ENCODE assay signal across 26 cellular contexts in genomic region chr2:69932596-69932922, GRCh38. TPM values are rescaled to one million over a fixed set of nuclear protein-coding genes. Genes with fewer than 3 reads are reported as not detected.
A peak's percentile ranks its signal among the peaks of the same experiment; 100 is the strongest.
DNase-seq lines count a peak whose midpoint lies in the region; ATAC-seq and TF ChIP-seq lines count a peak whose summit lies in the region.
"Had no signal": no experiment of that assay in that cellular context is flagged by ENCODE, and none has a peak within 500 bp of the region (broad histone marks: within the 10 kb centered on the region; RNA-seq: fewer than 3 reads in every experiment).

No MANE protein-coding gene starts in this region.

- peaks cover 4% of the 10 kb centered on the region for H3K79me1 ChIP-seq in mesenchymal stem cell (replicated peaks; ENCODE audit: low read length, poor library complexity, severe bottlenecking)

- H3K27me3 ChIP-seq in ascending aorta (no peaks in the 10 kb centered on the region), mesenchymal stem cell (ENCODE audit: control insufficient read depth in 1 of 2, insufficient read depth in 1 of 2, low read length in 2 of 2) (no peaks in the 10 kb centered on the region), foreskin keratinocyte (no peaks in the 10 kb centered on the region)
- H3K27me3 ChIP-seq: left lung, ovary, transverse colon had no signal

- no peak for DNase-seq in activated CD4-positive, alpha-beta T cell treated with anti-CD3 and anti-CD28 coated beads, Interleukin-2, amount 10 ng/mL, durations not matched to agents 24 days and 14 days
- no peak for DNase-seq in activated CD4-positive, alpha-beta T cell treated with anti-CD3 and anti-CD28 coated beads, Interleukin-2, amount 50 U/mL, for 48 hours
- DNase-seq in ascending aorta (ENCODE audit: low spot score in 2 of 2) (no peak), mesenchymal stem cell (no peak), cerebellar nuclear complex (lab: John Stamatoyannopoulos, UW) (no peak), foreskin keratinocyte (no peak)
- DNase-seq: 8988T; activated naive CD8-positive, alpha-beta T cell treated with anti-CD3 and anti-CD28 coated beads, Interleukin-2, amount 10 ng/mL, durations not matched to agents 7 days and 5 days; effector CD8-positive, alpha-beta T cell; foreskin melanocyte; GDM1; immature natural killer cell; left lung; naive thymus-derived CD4-positive, alpha-beta T cell; NCI-H1436; NCI-H524; ovary; retina; SHP77 treated with DMSO at 0.1 percent for 48 hours; stimulated activated CD4-positive, alpha-beta T cell treated with anti-CD3 and anti-CD28 coated beads, Interleukin-4, amount 100 ng/mL, for 1 hour; stimulated activated naive CD4-positive, alpha-beta T cell treated with Interleukin-2 at 50 U/mL for 16 hours; transverse colon had no signal

- H2BK12ac ChIP-seq in mesenchymal stem cell (ENCODE audit: low read length in 2 of 2): no peak overlapping the region

- H3K4ac ChIP-seq in mesenchymal stem cell (ENCODE audit: low read depth in 1 of 2, low read length in 2 of 2): no peak overlapping the region

- no peak overlapping the region for H3K4me2 ChIP-seq in mesenchymal stem cell (ENCODE audit: low read length, poor library complexity, severe bottlenecking)

- peaks cover 4 to 33% of the 10 kb centered on the region in 2 donors for H3K4me1 ChIP-seq in ascending aorta
- peaks cover 1% of the 10 kb centered on the region for H3K4me1 ChIP-seq in mesenchymal stem cell (ENCODE audit: control insufficient read depth, insufficient read depth, low read depth, low read length)
- H3K4me1 ChIP-seq in foreskin keratinocyte: peaks cover 19% of the 10 kb centered on the region

- H4K91ac ChIP-seq in mesenchymal stem cell (ENCODE audit: low read length): no peak overlapping the region

- no peak overlapping the region for H2BK120ac ChIP-seq in mesenchymal stem cell (ENCODE audit: low read depth, low read length)

- no peak overlapping the region for H3K18ac ChIP-seq in mesenchymal stem cell (ENCODE audit: low read depth in 1 of 2, low read length in 2 of 2)

- H3K27me3 Mint-ChIP-seq in activated CD4-positive, alpha-beta T cell treated with anti-CD3 and anti-CD28 coated beads, Interleukin-2, amount 10 ng/mL, durations not matched to agents 24 days and 14 days: no peaks in the 10 kb centered on the region
- H3K27me3 Mint-ChIP-seq: activated naive CD8-positive, alpha-beta T cell treated with anti-CD3 and anti-CD28 coated beads, Interleukin-2, amount 10 ng/mL, durations not matched to agents 7 days and 5 days; central memory CD8-positive, alpha-beta T cell; naive thymus-derived CD4-positive, alpha-beta T cell had no signal

- no peak overlapping the region for H3K14ac ChIP-seq in mesenchymal stem cell (ENCODE audit: low read length in 2 of 2)

- WGBS in mesenchymal stem cell: 100% methylated on average over 1 of the region's 1 CpG

- H4K8ac ChIP-seq in mesenchymal stem cell (ENCODE audit: low read length): no peak overlapping the region

- H3K27ac ChIP-seq in ascending aorta (peak overlapping the region; percentile 72 to 76), mesenchymal stem cell (ENCODE audit: low read length, poor library complexity, severe bottlenecking) (no peak overlapping the region), temporal lobe (ENCODE audit: low read depth, low read length) (peak overlapping the region; percentile 34), foreskin keratinocyte (no peak overlapping the region)
- H3K27ac ChIP-seq: ovary had no signal

- H2BK15ac ChIP-seq in mesenchymal stem cell (ENCODE audit: low read depth, poor library complexity, severe bottlenecking): no peak overlapping the region

- no peak overlapping the region for H3K4me3 ChIP-seq in ascending aorta
- no peak overlapping the region for H3K4me3 ChIP-seq in mesenchymal stem cell (ENCODE audit: insufficient read depth in 1 of 2, low read depth in 1 of 2, low read length in 2 of 2)
- H3K4me3 ChIP-seq: left lung, ovary, transverse colon had no signal

- ATAC-seq in foreskin keratinocyte (no peak), GM19351 (IDR thresholded peaks at IDR 0.05; ENCODE audit: unreplicated experiment) (no peak)
- ATAC-seq: naive thymus-derived CD4-positive, alpha-beta T cell had no signal

- H2AK5ac ChIP-seq in mesenchymal stem cell (ENCODE audit: low read length, severe bottlenecking): no peak overlapping the region

- peaks cover 28% of the 10 kb centered on the region for H3K4me1 Mint-ChIP-seq in activated CD4-positive, alpha-beta T cell treated with anti-CD3 and anti-CD28 coated beads, Interleukin-2, amount 10 ng/mL, durations not matched to agents 24 days and 14 days

- intact Hi-C loops in activated CD4-positive, alpha-beta T cell treated with anti-CD3 and anti-CD28 coated beads, Interleukin-2, amount 10 ng/mL, durations not matched to agents 24 days and 14 days (cut with micrococcal nuclease): loop anchor here (2.0 kb wide), 1 partner anchor 18 kb away; the partner anchor contains the start of gene MXD1
- intact Hi-C loops in ascending aorta (cut with DNase I): no loop called here

- peak overlapping the region; percentile 8 for H3K9ac ChIP-seq in mesenchymal stem cell (ENCODE audit: low read length)

- H3K23ac ChIP-seq in mesenchymal stem cell (ENCODE audit: low read length in 2 of 2): no peak overlapping the region

- no peaks in the 10 kb centered on the region for H3K9me3 Mint-ChIP-seq in activated CD4-positive, alpha-beta T cell treated with anti-CD3 and anti-CD28 coated beads, Interleukin-2, amount 10 ng/mL, durations not matched to agents 24 days and 14 days
- H3K9me3 Mint-ChIP-seq: activated naive CD8-positive, alpha-beta T cell treated with anti-CD3 and anti-CD28 coated beads, Interleukin-2, amount 10 ng/mL, durations not matched to agents 7 days and 5 days; central memory CD8-positive, alpha-beta T cell; immature natural killer cell; mesothelial cell of epicardium; naive thymus-derived CD4-positive, alpha-beta T cell had no signal

- H3K36me3 Mint-ChIP-seq in activated CD4-positive, alpha-beta T cell treated with anti-CD3 and anti-CD28 coated beads, Interleukin-2, amount 10 ng/mL, durations not matched to agents 24 days and 14 days (ENCODE audit: low read depth): peaks cover 51% of the 10 kb centered on the region

- no peak overlapping the region for H3K4me3 Mint-ChIP-seq in activated CD4-positive, alpha-beta T cell treated with anti-CD3 and anti-CD28 coated beads, Interleukin-2, amount 10 ng/mL, durations not matched to agents 24 days and 14 days
- H3K4me3 Mint-ChIP-seq: activated naive CD8-positive, alpha-beta T cell treated with anti-CD3 and anti-CD28 coated beads, Interleukin-2, amount 10 ng/mL, durations not matched to agents 7 days and 5 days; mesothelial cell of epicardium had no signal

- H2BK5ac ChIP-seq in mesenchymal stem cell (ENCODE audit: low read depth, low read length, poor library complexity, severe bottlenecking): no peak overlapping the region

- H3K9me3 ChIP-seq in ascending aorta (no peaks in the 10 kb centered on the region), mesenchymal stem cell (ENCODE audit: control insufficient read depth, low read length) (no peaks in the 10 kb centered on the region)
- H3K9me3 ChIP-seq: left lung, ovary, transverse colon had no signal

- H2AFZ ChIP-seq in mesenchymal stem cell (ENCODE audit: low read depth, low read length): no peak overlapping the region

- TF ChIP-seq CTCF in ascending aorta (IDR thresholded peaks at IDR 0.05): no peak
- TF ChIP-seq CTCF in foreskin keratinocyte (conservative IDR thresholded peaks at IDR 0.05): no peak

- peak overlapping the region; percentile 82 for H3K27ac Mint-ChIP-seq in activated CD4-positive, alpha-beta T cell treated with anti-CD3 and anti-CD28 coated beads, Interleukin-2, amount 10 ng/mL, durations not matched to agents 24 days and 14 days

- H3K36me3 ChIP-seq in ascending aorta (peaks cover 24 to 29% of the 10 kb centered on the region in 2 donors), mesenchymal stem cell (ENCODE audit: control insufficient read depth in 1 of 2, insufficient read depth in 2 of 2, low read depth in 1 of 2, low read length in 2 of 2) (peaks cover 16 to 41% of the 10 kb centered on the region in 2 experiments)
- H3K36me3 ChIP-seq: ovary had no signal

RNA-seq across cellular contexts. Expression of gene MXD1, which starts 17.6 kb away (rescaled TPM):
- total RNA-seq in activated CD4-positive, alpha-beta T cell treated with anti-CD3 and anti-CD28 coated beads, Interleukin-2, amount 10 ng/mL, durations not matched to agents 24 days and 14 days: 11.7 and 12.6 TPM in 2 replicates
- total RNA-seq in ascending aorta (4.6 TPM), temporal lobe (10.6 TPM), foreskin keratinocyte (3.6 and 3.7 TPM in 2 replicates)
- 10.3 TPM for polyA plus RNA-seq in mesenchymal stem cell (2013, experiment 1 of 2)
- polyA plus RNA-seq in mesenchymal stem cell (2013, experiment 2 of 2): 10.3 TPM
- polyA plus RNA-seq in foreskin keratinocyte: 1.8 and 2.4 TPM in 2 replicates

RNA-seq across cellular contexts. Expression of gene ASPRV1, which starts 28.9 kb away (rescaled TPM):
- 0.75 and 1.4 TPM in 2 replicates for total RNA-seq in activated CD4-positive, alpha-beta T cell treated with anti-CD3 and anti-CD28 coated beads, Interleukin-2, amount 10 ng/mL, durations not matched to agents 24 days and 14 days
- total RNA-seq in ascending aorta: 4.3 TPM
- polyA plus RNA-seq in mesenchymal stem cell (2013, experiment 1 of 2): 0.08 TPM
- 0.15 TPM for polyA plus RNA-seq in mesenchymal stem cell (2013, experiment 2 of 2)
- 1.7 TPM for total RNA-seq in temporal lobe
- total RNA-seq in foreskin keratinocyte: 0.21 and 0.37 TPM in 2 replicates
- 0.20 and 0.41 TPM in 2 replicates for polyA plus RNA-seq in foreskin keratinocyte

RNA-seq across cellular contexts. Expression of gene SNRNP27, which starts 38.8 kb away (rescaled TPM):
- 61.1 and 63.3 TPM in 2 replicates for total RNA-seq in activated CD4-positive, alpha-beta T cell treated with anti-CD3 and anti-CD28 coated beads, Interleukin-2, amount 10 ng/mL, durations not matched to agents 24 days and 14 days
- total RNA-seq in ascending aorta (157 TPM), temporal lobe (48.4 TPM), foreskin keratinocyte (45.0 and 50.6 TPM in 2 replicates)
- 91.2 TPM for polyA plus RNA-seq in mesenchymal stem cell (2013, experiment 1 of 2)
- 89.1 TPM for polyA plus RNA-seq in mesenchymal stem cell (2013, experiment 2 of 2)
- 30.8 and 36.8 TPM in 2 replicates for polyA plus RNA-seq in foreskin keratinocyte

Comparison
In these comparisons a context has a peak if more than half of its experiments do, and no peak if none do; other contexts are left out.
1. H3K27ac ChIP-seq: peak in ascending aorta (2 of 2) and temporal lobe (single experiment); none in mesenchymal stem cell (single experiment) and foreskin keratinocyte (single experiment).